ENCODE assay signal across 22 cellular contexts in genomic region chr6:160523223-160523622, GRCh38.
DNase-seq lines count a peak whose midpoint lies in the region; ATAC-seq and FAIRE-seq lines count a peak whose summit lies in the region.
"Had no signal": no experiment of that assay in that cellular context is flagged by ENCODE, and none has a peak within 500 bp of the region (broad histone marks: within the 10 kb centered on the region; RNA-seq: fewer than 3 reads in every experiment).

No MANE protein-coding gene starts in this region.

- no peaks in the 10 kb centered on the region for H3K27me3 ChIP-seq in naive thymus-derived CD4-positive, alpha-beta T cell (ENCODE audit: control insufficient read depth in 2 of 2, insufficient read depth in 2 of 2, low read length in 2 of 2)
- H3K27me3 ChIP-seq: esophagus squamous epithelium, right atrium auricular region, tibial artery had no signal

- H3K4me3 Mint-ChIP-seq in activated naive CD4-positive, alpha-beta T cell treated with anti-CD3 and anti-CD28 coated beads for 36 hours: no peak overlapping the region
- no peak overlapping the region for H3K4me3 Mint-ChIP-seq in activated T-cell treated with anti-CD3 and anti-CD28 coated beads, Interleukin-2, amount 50 U/mL, for 72 hours
- H3K4me3 Mint-ChIP-seq in stimulated activated effector memory CD8-positive, alpha-beta T cell treated with anti-CD3 and anti-CD28 coated beads, Interleukin-12 subunit alpha, Interleukin-12 subunit beta, amount 100 ng/mL, for 72 hours: no peak overlapping the region
- H3K4me3 Mint-ChIP-seq in naive thymus-derived CD4-positive, alpha-beta T cell: no peak overlapping the region
- H3K4me3 Mint-ChIP-seq: T-helper 1 cell treated with Interleukin-12 subunit alpha and Interleukin-12 subunit beta and Interleukin-4 antibody, amounts not matched to agents 30 μg/mL and 1 μg/mL, for 36 hours had no signal

- CTCF ChIA-PET in activated naive CD4-positive, alpha-beta T cell treated with anti-CD3 and anti-CD28 coated beads for 36 hours (lab: Charles Lee): interaction anchor here (0.6 to 8.5 kb wide), 3 partner anchors 8 to 380 kb away, joined by 3 to 109 read pairs (median 5); no protein-coding TSS in a partner anchor
- CTCF ChIA-PET in naive thymus-derived CD4-positive, alpha-beta T cell (lab: Charles Lee): interaction anchor here (6.4 kb wide), 1 partner anchor 9 kb away, joined by 73 read pairs; no protein-coding TSS in a partner anchor

- H3K36me3 ChIP-seq in naive thymus-derived CD4-positive, alpha-beta T cell (ENCODE audit: control insufficient read depth in 2 of 3, insufficient read depth in 3 of 3, low read length in 3 of 3): no peaks in the 10 kb centered on the region
- H3K36me3 ChIP-seq: esophagus squamous epithelium, right atrium auricular region, tibial artery, WERI-Rb-1 had no signal

- no peak overlapping the region for H3K27ac Mint-ChIP-seq in activated naive CD4-positive, alpha-beta T cell treated with anti-CD3 and anti-CD28 coated beads for 36 hours
- no peak overlapping the region for H3K27ac Mint-ChIP-seq in activated T-cell treated with anti-CD3 and anti-CD28 coated beads, Interleukin-2, amount 50 U/mL, for 72 hours
- H3K27ac Mint-ChIP-seq in stimulated activated effector memory CD8-positive, alpha-beta T cell treated with anti-CD3 and anti-CD28 coated beads, Interleukin-12 subunit alpha, Interleukin-12 subunit beta, amount 100 ng/mL, for 72 hours: no peak overlapping the region
- H3K27ac Mint-ChIP-seq in naive thymus-derived CD4-positive, alpha-beta T cell: no peak overlapping the region
- H3K27ac Mint-ChIP-seq: T-helper 1 cell treated with Interleukin-12 subunit alpha and Interleukin-12 subunit beta and Interleukin-4 antibody, amounts not matched to agents 30 μg/mL and 1 μg/mL, for 36 hours had no signal

- H3K4me3 ChIP-seq in naive thymus-derived CD4-positive, alpha-beta T cell (ENCODE audit: low read length): no peak overlapping the region
- H3K4me3 ChIP-seq: esophagus squamous epithelium, right atrium auricular region, tibial artery had no signal

- H3K36me3 Mint-ChIP-seq in activated naive CD4-positive, alpha-beta T cell treated with anti-CD3 and anti-CD28 coated beads for 36 hours (ENCODE audit: low read depth): no peaks in the 10 kb centered on the region
- H3K36me3 Mint-ChIP-seq in activated T-cell treated with anti-CD3 and anti-CD28 coated beads, Interleukin-2, amount 50 U/mL, for 72 hours (ENCODE audit: insufficient read depth in 2 of 2): no peaks in the 10 kb centered on the region
- peaks cover 5% of the 10 kb centered on the region for H3K36me3 Mint-ChIP-seq in stimulated activated effector memory CD8-positive, alpha-beta T cell treated with anti-CD3 and anti-CD28 coated beads, Interleukin-12 subunit alpha, Interleukin-12 subunit beta, amount 100 ng/mL, for 72 hours
- no peaks in the 10 kb centered on the region for H3K36me3 Mint-ChIP-seq in naive thymus-derived CD4-positive, alpha-beta T cell

- peak; percentile 58 for DNase-seq in activated naive CD4-positive, alpha-beta T cell treated with anti-CD3 and anti-CD28 coated beads for 36 hours
- DNase-seq in activated naive CD4-positive, alpha-beta T cell (lab: John Stamatoyannopoulos, UW): no peak
- DNase-seq in GM19239 (ENCODE audit: insufficient read length, low spot score) (no peak), T-helper 9 cell (no peak)
- peak; percentile 39 to 49 for DNase-seq in activated T-cell treated with anti-CD3 and anti-CD28 coated beads, Interleukin-2, amount 50 U/mL, for 72 hours
- DNase-seq in stimulated activated effector memory CD8-positive, alpha-beta T cell treated with anti-CD3 and anti-CD28 coated beads, Interleukin-12 subunit alpha, Interleukin-12 subunit beta, amount 100 ng/mL, for 72 hours (ENCODE audit: low spot score in 2 of 2): no peak
- no peak for DNase-seq in effector CD8-positive, alpha-beta T cell (lab: John Stamatoyannopoulos, UW)
- no peak for DNase-seq in naive thymus-derived CD4-positive, alpha-beta T cell
- DNase-seq: activated CD8-positive, alpha-beta memory T cell treated with anti-CD3 and anti-CD28 coated beads, Interleukin-2, amount 50 U/mL, for 48 hours; central memory CD4-positive, alpha-beta T cell; esophagus squamous epithelium; glutamatergic neuron; KBM-7; left ventricle myocardium superior; NCI-H2081; NCI-H524; occipital lobe; SIG-M5; tibial artery; WERI-Rb-1 had no signal

- no peaks in the 10 kb centered on the region for H3K27me3 Mint-ChIP-seq in activated naive CD4-positive, alpha-beta T cell treated with anti-CD3 and anti-CD28 coated beads for 36 hours (ENCODE audit: low read depth)
- H3K27me3 Mint-ChIP-seq in activated T-cell treated with anti-CD3 and anti-CD28 coated beads, Interleukin-2, amount 50 U/mL, for 72 hours (ENCODE audit: low read depth): peaks cover 11% of the 10 kb centered on the region
- peaks cover 0 to 51% (median 5%) of the 10 kb centered on the region in 5 donors for H3K27me3 Mint-ChIP-seq in naive thymus-derived CD4-positive, alpha-beta T cell

- H3K27ac ChIP-seq in naive thymus-derived CD4-positive, alpha-beta T cell (ENCODE audit: low read depth, low read length): no peak overlapping the region
- H3K27ac ChIP-seq: esophagus squamous epithelium, right atrium auricular region, tibial artery, WERI-Rb-1 had no signal

- H3K4me1 ChIP-seq in naive thymus-derived CD4-positive, alpha-beta T cell (ENCODE audit: control insufficient read depth in 2 of 2, insufficient read depth in 2 of 2, low read length in 2 of 2): peaks cover 0 to 14% of the 10 kb centered on the region in 2 donors
- H3K4me1 ChIP-seq: right atrium auricular region had no signal

- POLR2A ChIA-PET in naive thymus-derived CD4-positive, alpha-beta T cell (lab: Charles Lee): no interaction called here

- intact Hi-C loops in activated naive CD4-positive, alpha-beta T cell treated with anti-CD3 and anti-CD28 coated beads for 36 hours (cut with micrococcal nuclease): loop anchor here (1.0 to 5.0 kb wide), 4 partner anchors 244 to 831 kb away; partner anchors contain the start of genes MAP3K4 and SOD2
- intact Hi-C loops in naive thymus-derived CD4-positive, alpha-beta T cell (cut with micrococcal nuclease): loop anchor here (5.0 kb wide), 3 partner anchors 469 to 849 kb away; partner anchors contain the start of genes MAP3K4 (in 1 of the 2) and SOD2 (in 1 of the 2)

- ATAC-seq in activated T-cell treated with anti-CD3 and anti-CD28 coated beads, Interleukin-2, amount 50 U/mL, for 72 hours (replicated peaks in 1 of 2): peak; percentile 47 to 53
- ATAC-seq in stimulated activated effector memory CD8-positive, alpha-beta T cell treated with anti-CD3 and anti-CD28 coated beads, Interleukin-12 subunit alpha, Interleukin-12 subunit beta, amount 100 ng/mL, for 72 hours: peak; percentile 52
- ATAC-seq in naive thymus-derived CD4-positive, alpha-beta T cell: no peak
- ATAC-seq: left ventricle myocardium superior had no signal

- H3K4me1 Mint-ChIP-seq in activated naive CD4-positive, alpha-beta T cell treated with anti-CD3 and anti-CD28 coated beads for 36 hours (ENCODE audit: low read depth): peaks cover 17% of the 10 kb centered on the region
- H3K4me1 Mint-ChIP-seq in activated T-cell treated with anti-CD3 and anti-CD28 coated beads, Interleukin-2, amount 50 U/mL, for 72 hours (ENCODE audit: low read depth): peaks cover 25% of the 10 kb centered on the region
- peaks cover 24% of the 10 kb centered on the region for H3K4me1 Mint-ChIP-seq in stimulated activated effector memory CD8-positive, alpha-beta T cell treated with anti-CD3 and anti-CD28 coated beads, Interleukin-12 subunit alpha, Interleukin-12 subunit beta, amount 100 ng/mL, for 72 hours
- peaks cover 5 to 24% (median 22%) of the 10 kb centered on the region in 7 donors for H3K4me1 Mint-ChIP-seq in naive thymus-derived CD4-positive, alpha-beta T cell

- FAIRE-seq in GM19239 (lab: Jason Lieb, UNC): peak; percentile 59

- no peaks in the 10 kb centered on the region for H3K9me3 ChIP-seq in naive thymus-derived CD4-positive, alpha-beta T cell (ENCODE audit: control insufficient read depth in 2 of 3, low read length in 3 of 3)
- H3K9me3 ChIP-seq: esophagus squamous epithelium, right atrium auricular region, tibial artery had no signal

- no peaks in the 10 kb centered on the region for H3K9me3 Mint-ChIP-seq in activated naive CD4-positive, alpha-beta T cell treated with anti-CD3 and anti-CD28 coated beads for 36 hours
- no peaks in the 10 kb centered on the region for H3K9me3 Mint-ChIP-seq in activated T-cell treated with anti-CD3 and anti-CD28 coated beads, Interleukin-2, amount 50 U/mL, for 72 hours
- H3K9me3 Mint-ChIP-seq in stimulated activated effector memory CD8-positive, alpha-beta T cell treated with anti-CD3 and anti-CD28 coated beads, Interleukin-12 subunit alpha, Interleukin-12 subunit beta, amount 100 ng/mL, for 72 hours: no peaks in the 10 kb centered on the region
- H3K9me3 Mint-ChIP-seq in naive thymus-derived CD4-positive, alpha-beta T cell: peaks cover 0 to 2% (median 0%) of the 10 kb centered on the region in 11 donors
- H3K9me3 Mint-ChIP-seq: T-helper 1 cell treated with Interleukin-12 subunit alpha and Interleukin-12 subunit beta and Interleukin-4 antibody, amounts not matched to agents 30 μg/mL and 1 μg/mL, for 36 hours had no signal

Comparison
In these comparisons a context has a peak if more than half of its experiments do, and no peak if none do; other contexts are left out.
1. DNase-seq: peak in activated naive CD4-positive, alpha-beta T cell treated with anti-CD3 and anti-CD28 coated beads for 36 hours (single experiment) and activated T-cell treated with anti-CD3 and anti-CD28 coated beads, Interleukin-2, amount 50 U/mL, for 72 hours (2 of 2); none in activated naive CD4-positive, alpha-beta T cell (0 of 4), GM19239 (single experiment), stimulated activated effector memory CD8-positive, alpha-beta T cell treated with anti-CD3 and anti-CD28 coated beads, Interleukin-12 subunit alpha, Interleukin-12 subunit beta, amount 100 ng/mL, for 72 hours (0 of 2), effector CD8-positive, alpha-beta T cell (single experiment), T-helper 9 cell (single experiment) and naive thymus-derived CD4-positive, alpha-beta T cell (0 of 9).